In the genomic region with DNA sequence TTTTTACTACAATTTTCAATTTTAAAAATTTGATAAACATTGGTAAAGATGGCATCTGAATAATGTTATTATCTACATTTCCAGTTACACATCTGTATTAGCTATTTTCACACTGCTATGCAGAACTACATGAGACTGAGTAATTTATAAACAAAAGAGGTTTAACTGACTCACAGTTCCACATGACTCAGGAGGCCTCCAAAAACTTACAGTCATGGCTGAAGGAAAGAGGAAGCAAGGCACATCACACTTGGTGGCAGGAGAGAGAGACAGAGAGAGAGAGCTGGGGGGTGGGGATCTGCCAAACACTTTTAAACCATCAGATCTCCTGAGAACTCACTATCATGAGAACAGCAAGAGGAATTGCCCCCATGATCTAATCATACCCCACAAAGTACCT, we compare ENCODE assay signal across 11 cellular contexts.
DNase-seq lines count a peak whose midpoint lies in the region; ATAC-seq and TF ChIP-seq lines count a peak whose summit lies in the region.
"Had no signal": no experiment of that assay in that cellular context is flagged by ENCODE, and none has a peak within 500 bp of the region (broad histone marks: within the 10 kb centered on the region; RNA-seq: fewer than 3 reads in every experiment).

No MANE protein-coding gene starts in this region.

- ATAC-seq in GM23338 (no peak), HG03439 (IDR thresholded peaks at IDR 0.05; ENCODE audit: unreplicated experiment) (no peak), left lobe of liver (no peak)

- H2AFZ ChIP-seq in GM23338 (0 out of 2 replicates have a peak overlapping the region, but pooled peaks have one; percentile 4), OCI-LY3 (ENCODE audit: low read depth, low read length) (peak overlapping the region; percentile 63; the same call in 1 of the 2 replicates)

- no peak overlapping the region for H3K4me3 Mint-ChIP-seq in GM23338
- H3K4me3 Mint-ChIP-seq: immature natural killer cell had no signal

- H3K27me3 Mint-ChIP-seq in GM23338 (ENCODE audit: insufficient read depth, low read depth, poor library complexity): no peaks in the 10 kb centered on the region

- H3K9me2 ChIP-seq in GM23338 (ENCODE audit: insufficient read depth): 0 out of 2 replicates have a peak, but pooled peaks cover 3% of the 10 kb centered on the region

- H3K4me2 ChIP-seq in GM23338 (no peak overlapping the region), OCI-LY3 (ENCODE audit: low read length) (peak overlapping the region; percentile 11; the same call in 1 of the 2 replicates)

- intact Hi-C loops in head of caudate nucleus (cut with DNase I): no loop called here

- H3K4me3 ChIP-seq in GM23338 (no peak overlapping the region), OCI-LY3 (ENCODE audit: low read length) (no peak overlapping the region), epithelial cell of proximal tubule (ENCODE audit: low read depth, low read length) (no peak overlapping the region)
- H3K4me3 ChIP-seq: SJCRH30 had no signal

- H3K27me3 ChIP-seq in GM23338 (ENCODE audit: insufficient read depth) (no peaks in the 10 kb centered on the region), OCI-LY3 (ENCODE audit: low read depth, low read length) (no peaks in the 10 kb centered on the region)
- H3K27me3 ChIP-seq: SJCRH30 had no signal

- H3K4me1 Mint-ChIP-seq in GM23338: no peaks in the 10 kb centered on the region
- H3K4me1 Mint-ChIP-seq: immature natural killer cell had no signal

- H3K9ac ChIP-seq in OCI-LY3 (ENCODE audit: low read length): no peak overlapping the region

- H3K27ac ChIP-seq in GM23338 (ENCODE audit: low read depth): no peak overlapping the region
- peak overlapping the region; percentile 26; the same call in 1 of the 2 replicates for H3K27ac ChIP-seq in OCI-LY3 (ENCODE audit: low read length)
- H3K27ac ChIP-seq: SJCRH30 had no signal

- peaks cover 4% of the 10 kb centered on the region; the same call in 2 of the 3 replicates for H3K9me3 Mint-ChIP-seq in GM23338

- H3K79me2 ChIP-seq in GM23338 (replicated peaks; ENCODE audit: insufficient read depth) (no peaks in the 10 kb centered on the region), OCI-LY3 (ENCODE audit: low read length) (no peaks in the 10 kb centered on the region)

- no peak for DNase-seq in GM23338 (ENCODE audit: low spot score)
- DNase-seq in epithelial cell of proximal tubule (ENCODE audit: low read depth): peak; percentile 25
- peak; percentile 0 for DNase-seq in pulmonary artery endothelial cell (ENCODE audit: low read depth, low spot score)
- DNase-seq in HuH-7 (ENCODE audit: low spot score): no peak
- no peak for DNase-seq in left lobe of liver (ENCODE audit: low spot score)
- DNase-seq in head of caudate nucleus: no peak
- DNase-seq: immature natural killer cell, NCI-H1092 treated with DMSO at 0.1 percent for 48 hours, SJCRH30 had no signal

- TF ChIP-seq CTCF in GM23338 (conservative IDR thresholded peaks at IDR 0.05; ENCODE audit: low read depth in 2 of 2) (no peak), OCI-LY3 (IDR thresholded peaks at IDR 0.05; ENCODE audit: low read depth, low read length) (no peak), epithelial cell of proximal tubule (conservative IDR thresholded peaks at IDR 0.05; ENCODE audit: low read depth, low read length) (no peak)

- H3K36me3 ChIP-seq in GM23338 (ENCODE audit: insufficient read depth): peaks cover 4% of the 10 kb centered on the region; the same call in 1 of the 2 replicates
- H3K36me3 ChIP-seq in OCI-LY3 (replicated peaks; ENCODE audit: low read depth, low read length): peaks cover 5% of the 10 kb centered on the region
- H3K36me3 ChIP-seq: SJCRH30 had no signal

- H3K27ac Mint-ChIP-seq in GM23338: no peak overlapping the region
- H3K27ac Mint-ChIP-seq: immature natural killer cell had no signal

- H4K20me1 ChIP-seq in GM23338 (replicated peaks; ENCODE audit: insufficient read depth) (no peaks in the 10 kb centered on the region), OCI-LY3 (ENCODE audit: insufficient read depth, low read length) (no peaks in the 10 kb centered on the region)

- H3K9me3 ChIP-seq in OCI-LY3 (ENCODE audit: insufficient read depth, low read length): no peaks in the 10 kb centered on the region
- H3K9me3 ChIP-seq: SJCRH30 had no signal

- H3K4me1 ChIP-seq in GM23338 (ENCODE audit: insufficient read depth): no peaks in the 10 kb centered on the region
- peaks cover 12% of the 10 kb centered on the region for H3K4me1 ChIP-seq in OCI-LY3 (ENCODE audit: low read length)

- no peaks in the 10 kb centered on the region for H3K36me3 Mint-ChIP-seq in GM23338 (ENCODE audit: low read depth)
- H3K36me3 Mint-ChIP-seq: immature natural killer cell had no signal

- H3F3A ChIP-seq in GM23338 (replicated peaks; ENCODE audit: low read depth): no peaks in the 10 kb centered on the region

TF ChIP-seq in GM23338, 12 proteins besides CTCF, POLR2A, EP300 and RAD21 (continues in another document):
- TF ChIP-seq POLR2AphosphoS5 (IDR thresholded peaks at IDR 0.05; ENCODE audit: low read depth): no peak
- TF ChIP-seq EZH2 (IDR thresholded peaks at IDR 0.05; ENCODE audit: low read depth, unreplicated experiment): no peak
- TF ChIP-seq REST (IDR thresholded peaks at IDR 0.05; ENCODE audit: unreplicated experiment): no peak
- no peak for TF ChIP-seq STAT1 (IDR thresholded peaks at IDR 0.05; ENCODE audit: unreplicated experiment)
- no peak for TF ChIP-seq EZH2phosphoT487 (IDR thresholded peaks at IDR 0.05; ENCODE audit: unreplicated experiment)
- no peak for TF ChIP-seq JUNB (IDR thresholded peaks at IDR 0.05; ENCODE audit: unreplicated experiment)
- no peak for TF ChIP-seq NANOG (IDR thresholded peaks at IDR 0.05; ENCODE audit: borderline replicate concordance)
- TF ChIP-seq CREB1 (CRISPR knock-in tag; IDR thresholded peaks at IDR 0.05; ENCODE audit: low read depth): no peak
- TF ChIP-seq, protein P1, sequence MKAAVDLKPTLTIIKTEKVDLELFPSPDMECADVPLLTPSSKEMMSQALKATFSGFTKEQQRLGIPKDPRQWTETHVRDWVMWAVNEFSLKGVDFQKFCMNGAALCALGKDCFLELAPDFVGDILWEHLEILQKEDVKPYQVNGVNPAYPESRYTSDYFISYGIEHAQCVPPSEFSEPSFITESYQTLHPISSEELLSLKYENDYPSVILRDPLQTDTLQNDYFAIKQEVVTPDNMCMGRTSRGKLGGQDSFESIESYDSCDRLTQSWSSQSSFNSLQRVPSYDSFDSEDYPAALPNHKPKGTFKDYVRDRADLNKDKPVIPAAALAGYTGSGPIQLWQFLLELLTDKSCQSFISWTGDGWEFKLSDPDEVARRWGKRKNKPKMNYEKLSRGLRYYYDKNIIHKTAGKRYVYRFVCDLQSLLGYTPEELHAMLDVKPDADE (IDR thresholded peaks at IDR 0.05): no peak
- TF ChIP-seq ZNF114 (CRISPR knock-in tag; IDR thresholded peaks at IDR 0.05): no peak

Comparison
In these comparisons a context has a peak if more than half of its experiments do, and no peak if none do; other contexts are left out.
1. DNase-seq: peak in epithelial cell of proximal tubule (single experiment) and pulmonary artery endothelial cell (single experiment); none in GM23338 (single experiment), HuH-7 (single experiment), left lobe of liver (single experiment) and head of caudate nucleus (0 of 42).